ENCODE assay signal across 9 cellular contexts in the genomic region with DNA sequence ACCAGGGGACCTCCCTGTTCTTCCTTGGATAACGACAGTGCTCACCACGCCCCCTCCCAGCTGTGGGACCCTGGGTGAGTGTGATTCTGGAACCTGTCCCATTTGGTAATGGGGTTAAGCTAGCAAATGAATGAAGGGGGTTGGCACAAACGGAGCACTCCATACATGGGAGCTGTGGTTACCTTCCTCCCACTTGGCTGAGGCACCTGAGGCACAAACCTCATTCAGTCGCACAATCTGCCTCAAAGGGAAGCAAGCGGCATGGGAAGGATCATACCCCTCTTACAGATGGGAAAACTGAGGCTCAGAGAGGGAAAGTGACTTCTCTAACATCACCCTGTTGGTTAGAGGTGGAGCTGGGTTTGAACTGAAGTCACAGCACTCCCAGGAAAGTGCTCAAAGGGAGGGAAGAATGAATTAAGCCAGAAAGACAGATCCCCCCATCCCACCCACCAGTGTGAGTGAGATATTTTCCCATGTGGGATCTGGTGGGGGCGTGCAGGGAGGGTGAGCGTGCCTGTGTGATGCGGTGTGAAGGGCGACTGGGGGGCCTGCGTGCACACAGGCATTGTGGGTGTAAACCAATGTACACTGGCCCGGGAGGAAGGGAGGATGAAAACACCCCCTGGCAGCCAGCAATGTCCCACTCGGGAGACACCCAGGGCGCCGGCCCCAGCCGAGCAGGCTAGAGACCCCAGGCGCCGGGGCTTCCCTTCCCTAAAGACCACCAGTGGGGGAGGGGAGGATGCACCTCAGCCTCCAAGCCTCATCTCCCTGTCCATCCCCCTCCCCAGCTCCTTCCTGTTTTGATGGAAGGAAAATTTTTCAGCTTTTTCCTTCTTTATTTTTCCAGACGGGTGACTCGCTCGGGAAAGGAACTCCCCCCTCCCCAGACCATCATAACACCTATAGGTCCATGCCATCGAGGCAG. TPM values are rescaled to one million over a fixed set of nuclear protein-coding genes. Genes with fewer than 3 reads are reported as not detected.
DNase-seq lines count a peak whose midpoint lies in the region; ATAC-seq and TF ChIP-seq lines count a peak whose summit lies in the region.
"Had no signal": no experiment of that assay in that cellular context is flagged by ENCODE, and none has a peak within 500 bp of the region (broad histone marks: within the 10 kb centered on the region; RNA-seq: fewer than 3 reads in every experiment).

No MANE protein-coding gene starts in this region.

- H3K27me3 ChIP-seq in AG04450 (ENCODE audit: control insufficient read depth, insufficient read depth, low read length): no peaks in the 10 kb centered on the region
- no peaks in the 10 kb centered on the region for H3K27me3 ChIP-seq in HCT116 (ENCODE audit: insufficient read depth, low read length)
- peaks cover 14% of the 10 kb centered on the region for H3K27me3 ChIP-seq in lower lobe of right lung (ENCODE audit: low read depth)
- H3K27me3 ChIP-seq in WERI-Rb-1 (ENCODE audit: insufficient read depth, low read depth, severe bottlenecking): no peaks in the 10 kb centered on the region

- intact Hi-C loops in HCT116 (cut with micrococcal nuclease): no loop called here
- intact Hi-C loops in lower lobe of right lung (cut with DNase I): no loop called here

- H3K36me3 Mint-ChIP-seq in glutamatergic neuron (ENCODE audit: unreplicated experiment): no peaks in the 10 kb centered on the region

- TF ChIP-seq RAD21 in HCT116 (IDR thresholded peaks at IDR 0.05; ENCODE audit: low read depth): no peak

- no peaks in the 10 kb centered on the region for H3K79me2 ChIP-seq in HCT116 (ENCODE audit: insufficient read depth, low read length)

- H3K36me3 ChIP-seq in HCT116 (ENCODE audit: control insufficient read depth in 1 of 2, insufficient read depth in 2 of 2, low read length in 2 of 2) (no peaks in the 10 kb centered on the region), lower lobe of right lung (no peaks in the 10 kb centered on the region), WERI-Rb-1 (no peaks in the 10 kb centered on the region)
- H3K36me3 ChIP-seq: colonic mucosa had no signal

- DNase-seq in AG04450 (ENCODE audit: low read depth, low spot score) (no peak), HCT116 (ENCODE audit: low read depth, low spot score) (no peak), astrocyte of the hippocampus (ENCODE audit: low read depth, low spot score) (peak; percentile 25), lower lobe of right lung (no peak), NCI-H2227 treated with DMSO at 0.1 percent for 48 hours (lab: John Stamatoyannopoulos, UW) (no peak), glutamatergic neuron (no peak), WERI-Rb-1 (no peak)

- no peak for TF ChIP-seq POLR2A in HCT116 (IDR thresholded peaks at IDR 0.05; ENCODE audit: borderline replicate concordance, extremely low read depth, insufficient read depth, insufficient read length)

- H3K4me2 ChIP-seq in HCT116 (ENCODE audit: low read length): peak overlapping the region; percentile 93

- peak overlapping the region; percentile 32 for H2AFZ ChIP-seq in HCT116 (ENCODE audit: low read depth, low read length, poor library complexity, severe bottlenecking)

- H3K9me3 ChIP-seq in AG04450 (ENCODE audit: control insufficient read depth, insufficient read depth, low read length) (no peaks in the 10 kb centered on the region), HCT116 (ENCODE audit: control insufficient read depth in 1 of 2, insufficient read depth in 1 of 2, low read depth in 1 of 2, low read length in 2 of 2) (no peaks in the 10 kb centered on the region), lower lobe of right lung (no peaks in the 10 kb centered on the region), WERI-Rb-1 (ENCODE audit: severe bottlenecking) (no peaks in the 10 kb centered on the region)
- H3K9me3 ChIP-seq: colonic mucosa had no signal

- RAD21 ChIA-PET in HCT116 (lab: Charles Lee; ENCODE audit: low non-redundant PET in 1 of 2, low total read pairs in 2 of 2, uncharacterized antibody in 2 of 2, unreplicated experiment in 2 of 2): interaction anchor here in 1 of 2 experiments (0.6 kb wide), 1 partner anchor 67 kb away, joined by 3 read pairs; a partner anchor contains a TSS

- no peaks in the 10 kb centered on the region for H4K20me1 ChIP-seq in HCT116 (ENCODE audit: insufficient read depth)

- H3K9me3 Mint-ChIP-seq in glutamatergic neuron (ENCODE audit: unreplicated experiment): no peaks in the 10 kb centered on the region

- H3K9ac ChIP-seq in HCT116 (ENCODE audit: low read length): peak overlapping the region; percentile 66

- H3K27ac Mint-ChIP-seq in glutamatergic neuron (ENCODE audit: unreplicated experiment): no peak overlapping the region

- ATAC-seq in HCT116 (peak; percentile 22), lower lobe of right lung (no peak), HG02852 (IDR thresholded peaks at IDR 0.05; ENCODE audit: unreplicated experiment) (no peak)

- H3K4me1 ChIP-seq in HCT116 (ENCODE audit: control insufficient read depth in 1 of 2, insufficient read depth in 2 of 2, low read length in 2 of 2) (peaks cover 35 to 58% of the 10 kb centered on the region in 2 experiments), lower lobe of right lung (peaks cover 68% of the 10 kb centered on the region)
- H3K4me1 ChIP-seq: colonic mucosa had no signal

- no peaks in the 10 kb centered on the region for H3K9me2 ChIP-seq in HCT116 (ENCODE audit: insufficient read depth)

- CTCF ChIA-PET in AG04450 (lab: Charles Lee) (interaction anchor here (0.6 to 1.1 kb wide), 4 partner anchors 63 to 276 kb away, joined by 3 read pairs; no protein-coding TSS in a partner anchor), HCT116 (lab: Charles Lee) (interaction anchor here (1.0 to 1.7 kb wide), 3 partner anchors 11 to 55 kb away, joined by 3 to 5 read pairs (median 3); no protein-coding TSS in a partner anchor)

- H3K4me1 Mint-ChIP-seq in glutamatergic neuron (ENCODE audit: low read depth, unreplicated experiment): no peaks in the 10 kb centered on the region

- BruUV-seq in HCT116 (replicated peaks; lab: Mats Ljungman, UMichigan): no TSS peak

- peaks cover 7% of the 10 kb centered on the region for H3K27me3 Mint-ChIP-seq in glutamatergic neuron (ENCODE audit: unreplicated experiment)

- H3K27ac ChIP-seq in AG04450 (ENCODE audit: low read depth, low read length) (peak overlapping the region; percentile 31), HCT116 (ENCODE audit: low read depth, low read length) (peak overlapping the region; percentile 35), lower lobe of right lung (peak overlapping the region; percentile 73), WERI-Rb-1 (no peak overlapping the region)
- H3K27ac ChIP-seq: colonic mucosa had no signal

- TF ChIP-seq CTCF in AG04450 (IDR thresholded peaks at IDR 0.05; ENCODE audit: low read depth, low read length) (no peak), HCT116 (IDR thresholded peaks at IDR 0.05 in 2 of 3, conservative IDR thresholded peaks at IDR 0.05 in 1 of 3; ENCODE audit: borderline replicate concordance in 1 of 3, insufficient read depth in 1 of 3, low read depth in 2 of 3, low read length in 2 of 3) (no peak), lower lobe of right lung (IDR thresholded peaks at IDR 0.05) (no peak), glutamatergic neuron (IDR thresholded peaks at IDR 0.05; ENCODE audit: partially characterized antibody, unreplicated experiment) (no peak), WERI-Rb-1 (IDR thresholded peaks at IDR 0.05; ENCODE audit: low read depth, low read length) (no peak)

- no peak overlapping the region for H3K4me3 ChIP-seq in AG04450 (ENCODE audit: low read depth, low read length)
- H3K4me3 ChIP-seq in HCT116 (replicated peaks in 1 of 2; ENCODE audit: low read depth in 1 of 2, low read length in 2 of 2): peak overlapping the region; percentile 30 to 54
- H3K4me3 ChIP-seq in lower lobe of right lung: no peak overlapping the region
- H3K4me3 ChIP-seq in WERI-Rb-1 (ENCODE audit: low read depth, low read length): no peak overlapping the region
- H3K4me3 ChIP-seq: colonic mucosa had no signal

- H3K4me3 Mint-ChIP-seq in glutamatergic neuron (ENCODE audit: unreplicated experiment): no peak overlapping the region

- POLR2A ChIA-PET in AG04450 (lab: Yijun Ruan, JAX) (interaction anchor here (1.0 to 2.3 kb wide), 3 partner anchors 50 to 67 kb away, joined by 4 to 12 read pairs (median 6); a partner anchor contains a TSS), HCT116 (lab: Charles Lee) (interaction anchor here (0.9 to 2.0 kb wide), 9 partner anchors 8 to 67 kb away, joined by 3 to 11 read pairs (median 5); a partner anchor contains a TSS)

TF ChIP-seq in HCT116, 20 proteins besides CTCF, POLR2A, EP300 and RAD21:
- TF ChIP-seq, protein P1, sequence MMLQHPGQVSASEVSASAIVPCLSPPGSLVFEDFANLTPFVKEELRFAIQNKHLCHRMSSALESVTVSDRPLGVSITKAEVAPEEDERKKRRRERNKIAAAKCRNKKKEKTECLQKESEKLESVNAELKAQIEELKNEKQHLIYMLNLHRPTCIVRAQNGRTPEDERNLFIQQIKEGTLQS (IDR thresholded peaks at IDR 0.05): no peak
- TF ChIP-seq EZH2phosphoT487 (IDR thresholded peaks at IDR 0.05; ENCODE audit: borderline replicate concordance) (no peak), ZFX (IDR thresholded peaks at IDR 0.05) (no peak)

RNA-seq across cellular contexts. Expression of a gene that starts 7.9 kb away (rescaled TPM):
- 0.12 and 0.19 TPM in 2 replicates for polyA plus RNA-seq in AG04450 (2011; rRNA removed)
- 0.41 and 0.78 TPM in 2 replicates for polyA minus RNA-seq in AG04450 (2011; rRNA and poly(A)+ RNA removed)
- total RNA-seq in HCT116 (2021; ENCODE audit: unreplicated experiment) (13.1 TPM), lower lobe of right lung (30.5 TPM), glutamatergic neuron (ENCODE audit: unreplicated experiment) (0.44 TPM)
- 15.7 and 16.0 TPM in 2 replicates for polyA plus RNA-seq in HCT116 (2012)

Comparison
In these comparisons a context has a peak if more than half of its experiments do, and no peak if none do; other contexts are left out.
1. H3K4me3 ChIP-seq: peak in HCT116 (2 of 2); none in AG04450 (single experiment), lower lobe of right lung (single experiment) and WERI-Rb-1 (single experiment).